Comparison of ENCODE assay signal across 1 cellular context in genomic region chr1:125119024-125119441, GRCh38.
TF ChIP-seq lines count a peak whose summit lies in the region.

No MANE protein-coding gene starts in this region.

TF ChIP-seq in HepG2, 621 proteins besides CTCF, POLR2A, EP300 and RAD21 (continued from another document):
- TF ChIP-seq MAZ (IDR thresholded peaks at IDR 0.05; ENCODE audit: borderline replicate concordance, low read depth, low read length) (no peak), MAZ (CRISPR knock-in tag; IDR thresholded peaks at IDR 0.05; ENCODE audit: low read depth) (no peak), PAWR (CRISPR knock-in tag; IDR thresholded peaks at IDR 0.05; ENCODE audit: borderline replicate concordance) (no peak), EHMT2 (IDR thresholded peaks at IDR 0.05; ENCODE audit: borderline replicate concordance, low read depth, low read length) (no peak), MAF1 (CRISPR knock-in tag; IDR thresholded peaks at IDR 0.05; ENCODE audit: borderline replicate concordance) (no peak)
